Comparison of ENCODE assay signal across 8 cellular contexts in genomic region chr16:88265286-88265938, GRCh38.
DNase-seq lines count a peak whose midpoint lies in the region; ATAC-seq and TF ChIP-seq lines count a peak whose summit lies in the region.
"Not testable (repeated sequence)": the region's sequence is repeated elsewhere in the genome, so short reads cannot be mapped to it uniquely, and the experiment has no call there.

No MANE protein-coding gene starts in this region.

- CTCF ChIA-PET in Caco-2 (lab: Charles Lee): not testable (repeated sequence)

- WGBS in smooth muscle cell (ENCODE audit: low lambda C conversion rate): 85% methylated on average over 21 of the region's 25 CpGs
- 70 to 80% methylated on average over 20 to 22 of the region's 25 CpGs for WGBS in aorta, 2 donors

- H3K4me1 Mint-ChIP-seq in Caco-2 (ENCODE audit: low read depth, unreplicated experiment); activated CD4-positive, alpha-beta T cell treated with anti-CD3 and anti-CD28 coated beads, Interleukin-2, amount 10 ng/mL, durations not matched to agents 24 days and 14 days: not testable (repeated sequence)

- ATAC-seq in GM21529 (IDR thresholded peaks at IDR 0.05; ENCODE audit: unreplicated experiment): peak; percentile 35
- ATAC-seq in HG03139 (IDR thresholded peaks at IDR 0.05; ENCODE audit: unreplicated experiment): peak; percentile 21
- ATAC-seq in aorta (ENCODE audit: low FRiP score): peak; percentile 30

- not testable (repeated sequence) for H3K9ac ChIP-seq in fibroblast of lung (ENCODE audit: insufficient read depth, low read length)
- peak overlapping the region; percentile 73 for H3K9ac ChIP-seq in smooth muscle cell (ENCODE audit: low read depth)

- H3K4me3 Mint-ChIP-seq in Caco-2 (ENCODE audit: unreplicated experiment); activated CD4-positive, alpha-beta T cell treated with anti-CD3 and anti-CD28 coated beads, Interleukin-2, amount 10 ng/mL, durations not matched to agents 24 days and 14 days: not testable (repeated sequence)

- intact Hi-C loops in Caco-2 (cut with micrococcal nuclease; ENCODE audit: unreplicated experiment); activated CD4-positive, alpha-beta T cell treated with anti-CD3 and anti-CD28 coated beads, Interleukin-2, amount 10 ng/mL, durations not matched to agents 24 days and 14 days (cut with micrococcal nuclease); aorta (cut with DNase I): not testable (repeated sequence)

- not testable (repeated sequence) for H3K4me1 ChIP-seq in Caco-2; smooth muscle cell (ENCODE audit: low read depth); aorta (ENCODE audit: control insufficient read depth in 1 of 2, insufficient read depth in 2 of 2, low read length in 2 of 2)
- H3K4me1 ChIP-seq in fibroblast of lung (ENCODE audit: control insufficient read depth, extremely low read depth, insufficient read depth, low read length): peaks cover 13% of the 10 kb centered on the region

- not testable (repeated sequence) for H3K79me2 ChIP-seq in fibroblast of lung (ENCODE audit: control insufficient read depth, insufficient read depth, low read length); smooth muscle cell (ENCODE audit: low read depth)

- not testable (repeated sequence) for H3K27me3 ChIP-seq in Caco-2 (replicated peaks; ENCODE audit: control insufficient read depth, insufficient read depth, low read length); fibroblast of lung (ENCODE audit: control insufficient read depth, insufficient read depth, low read length); smooth muscle cell (ENCODE audit: low read depth); aorta (ENCODE audit: control insufficient read depth in 1 of 2, insufficient read depth in 2 of 2, low read length in 1 of 2)

- H3K27ac Mint-ChIP-seq in Caco-2 (ENCODE audit: unreplicated experiment): peak overlapping the region; percentile 66
- H3K27ac Mint-ChIP-seq in activated CD4-positive, alpha-beta T cell treated with anti-CD3 and anti-CD28 coated beads, Interleukin-2, amount 10 ng/mL, durations not matched to agents 24 days and 14 days: not testable (repeated sequence)

- not testable (repeated sequence) for H3K36me3 Mint-ChIP-seq in Caco-2 (ENCODE audit: insufficient read depth, unreplicated experiment); activated CD4-positive, alpha-beta T cell treated with anti-CD3 and anti-CD28 coated beads, Interleukin-2, amount 10 ng/mL, durations not matched to agents 24 days and 14 days (ENCODE audit: low read depth)

- H3F3A ChIP-seq in smooth muscle cell (ENCODE audit: low read depth): not testable (repeated sequence)

- H3K27ac ChIP-seq in fibroblast of lung (ENCODE audit: insufficient read depth, low read length) (peak overlapping the region; percentile 38), smooth muscle cell (ENCODE audit: low read depth) (peak overlapping the region; percentile 92)
- H3K27ac ChIP-seq in aorta (ENCODE audit: low read depth in 1 of 2, low read length in 2 of 2): not testable (repeated sequence)

- H4K20me1 ChIP-seq in fibroblast of lung (ENCODE audit: control insufficient read depth, extremely low read depth, insufficient read depth, low read length); smooth muscle cell (ENCODE audit: low read depth): not testable (repeated sequence)

- DNase-seq in Caco-2; fibroblast of lung (ENCODE audit: low read depth in 2 of 2); smooth muscle cell (lab: John Stamatoyannopoulos, UW; ENCODE audit: unreplicated experiment): not testable (repeated sequence)
- peak; percentile 56 for DNase-seq in activated CD4-positive, alpha-beta T cell treated with anti-CD3 and anti-CD28 coated beads, Interleukin-2, amount 10 ng/mL, durations not matched to agents 24 days and 14 days
- DNase-seq in activated gamma-delta T cell treated with anti-CD3 and anti-CD28 coated beads, Interleukin-2, amount 50 U/mL, for 16 hours (ENCODE audit: low read depth): peak; percentile 31
- peak in 1 of 2 donors; percentile 75 for DNase-seq in aorta

- H3K27me3 Mint-ChIP-seq in Caco-2 (ENCODE audit: insufficient read depth, unreplicated experiment); activated CD4-positive, alpha-beta T cell treated with anti-CD3 and anti-CD28 coated beads, Interleukin-2, amount 10 ng/mL, durations not matched to agents 24 days and 14 days: not testable (repeated sequence)

- H3K36me3 ChIP-seq in Caco-2 (ENCODE audit: control insufficient read depth, insufficient read depth, low read length); fibroblast of lung (ENCODE audit: control insufficient read depth, insufficient read depth, low read length); smooth muscle cell (ENCODE audit: low read depth); aorta (ENCODE audit: control insufficient read depth in 1 of 2, insufficient read depth in 2 of 2, low read length in 1 of 2): not testable (repeated sequence)

- not testable (repeated sequence) for H3K4me3 ChIP-seq in Caco-2 (ENCODE audit: low read depth, low read length); fibroblast of lung (replicated peaks in 1 of 4; ENCODE audit: control extremely low read depth in 1 of 4, insufficient read depth in 1 of 4, low read depth in 3 of 4, low read length in 4 of 4); smooth muscle cell; aorta (ENCODE audit: low read length in 2 of 2)

- not testable (repeated sequence) for H2AFZ ChIP-seq in fibroblast of lung (ENCODE audit: low read length); smooth muscle cell (ENCODE audit: low read depth)

- not testable (repeated sequence) for H3K9me3 Mint-ChIP-seq in Caco-2 (ENCODE audit: unreplicated experiment); activated CD4-positive, alpha-beta T cell treated with anti-CD3 and anti-CD28 coated beads, Interleukin-2, amount 10 ng/mL, durations not matched to agents 24 days and 14 days

- TF ChIP-seq CTCF in Caco-2 (IDR thresholded peaks at IDR 0.05; ENCODE audit: insufficient read depth in 1 of 2, low read depth in 1 of 2, low read length in 1 of 2, severe bottlenecking in 1 of 2, unreplicated experiment in 1 of 2); fibroblast of lung (conservative IDR thresholded peaks at IDR 0.05 in 1 of 2, IDR thresholded peaks at IDR 0.05 in 1 of 2; ENCODE audit: low read depth in 1 of 2, low read length in 2 of 2); smooth muscle cell (IDR thresholded peaks at IDR 0.05; ENCODE audit: borderline replicate concordance, insufficient read depth, poor library complexity, severe bottlenecking): not testable (repeated sequence)

- H3K4me2 ChIP-seq in fibroblast of lung (ENCODE audit: extremely low read depth, insufficient read depth, low read length); smooth muscle cell: not testable (repeated sequence)

- H3K9me3 ChIP-seq in Caco-2; fibroblast of lung (ENCODE audit: control insufficient read depth, insufficient read depth, low read depth, low read length); smooth muscle cell (replicated peaks; ENCODE audit: low read depth); aorta (ENCODE audit: control insufficient read depth, low read length): not testable (repeated sequence)

- BruUV-seq in Caco-2 (replicated peaks; lab: Mats Ljungman, UMichigan): not testable (repeated sequence)

- POLR2A ChIA-PET in Caco-2 (lab: Charles Lee): not testable (repeated sequence)
